In the genomic region with DNA sequence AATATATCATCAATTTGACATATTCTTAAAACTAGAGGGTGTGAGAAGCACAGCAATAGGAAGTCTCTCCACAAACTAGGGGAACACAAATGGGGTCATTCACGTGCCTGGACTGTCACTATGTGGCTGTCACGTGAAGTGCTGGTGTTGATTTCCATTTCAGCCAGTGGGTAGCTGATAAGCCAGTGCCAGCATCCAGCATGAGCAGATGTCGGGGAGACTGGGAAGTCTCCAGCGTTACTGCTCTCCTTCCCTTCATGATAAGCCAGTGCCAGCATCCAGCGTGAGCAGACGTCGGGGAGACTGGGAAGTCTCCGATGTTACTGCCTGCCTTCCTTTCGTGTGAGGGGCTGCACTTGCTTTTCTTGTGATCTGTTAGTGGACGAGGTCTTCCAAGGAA, we compare ENCODE assay signal across 1 cellular context.
TF ChIP-seq lines count a peak whose summit lies in the region.

No MANE protein-coding gene starts in this region.

TF ChIP-seq in endothelial cell of umbilical vein, 7 proteins besides CTCF, POLR2A, EP300 and RAD21:
- TF ChIP-seq MYC (IDR thresholded peaks at IDR 0.05; ENCODE audit: low read depth, low read length) (no peak), FOS (IDR thresholded peaks at IDR 0.05; ENCODE audit: borderline replicate concordance, insufficient read depth, low read length) (no peak), POLR2AphosphoS5 (IDR thresholded peaks at IDR 0.05; ENCODE audit: insufficient read depth, low read depth, low read length) (no peak), EZH2 (IDR thresholded peaks at IDR 0.05; ENCODE audit: borderline replicate concordance, low read depth, low read length, severe bottlenecking) (no peak), GATA2 (IDR thresholded peaks at IDR 0.05; ENCODE audit: insufficient read depth, insufficient read length, low read depth, low read length) (no peak), JUN (IDR thresholded peaks at IDR 0.05; ENCODE audit: borderline replicate concordance, insufficient read depth, insufficient read length, low read depth) (no peak)
- TF ChIP-seq, protein P1, sequence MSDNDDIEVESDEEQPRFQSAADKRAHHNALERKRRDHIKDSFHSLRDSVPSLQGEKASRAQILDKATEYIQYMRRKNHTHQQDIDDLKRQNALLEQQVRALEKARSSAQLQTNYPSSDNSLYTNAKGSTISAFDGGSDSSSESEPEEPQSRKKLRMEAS (IDR thresholded peaks at IDR 0.05; ENCODE audit: insufficient read depth, insufficient read length): no peak
